8 cellular contexts compared by ENCODE assay signal in genomic region chr1:147640553-147641165, GRCh38. TPM values are rescaled to one million over a fixed set of nuclear protein-coding genes. Genes with fewer than 3 reads are reported as not detected.
DNase-seq lines count a peak whose midpoint lies in the region; ATAC-seq and TF ChIP-seq lines count a peak whose summit lies in the region.

No MANE protein-coding gene starts in this region.

- H3K27ac Mint-ChIP-seq in activated CD8-positive, alpha-beta T cell treated with anti-CD3 and anti-CD28 coated beads, Interleukin-2, amount 10 ng/mL, durations not matched to agents 7 days and 5 days: no peak overlapping the region
- no peak overlapping the region for H3K27ac Mint-ChIP-seq in effector memory CD8-positive, alpha-beta T cell

- H3K36me3 Mint-ChIP-seq in activated CD8-positive, alpha-beta T cell treated with anti-CD3 and anti-CD28 coated beads, Interleukin-2, amount 10 ng/mL, durations not matched to agents 7 days and 5 days (ENCODE audit: low read depth): peaks cover 25% of the 10 kb centered on the region
- H3K36me3 Mint-ChIP-seq in effector memory CD8-positive, alpha-beta T cell (ENCODE audit: insufficient read depth): peaks cover 2% of the 10 kb centered on the region

- CTCF ChIA-PET in BJ (lab: Yijun Ruan, JAX): interaction anchor here (0.5 to 4.1 kb wide), 22 partner anchors 8 to 398 kb away, joined by 3 to 33 read pairs (median 4); partner anchors contain the start of gene CHD1L
- CTCF ChIA-PET in activated CD8-positive, alpha-beta T cell treated with anti-CD3 and anti-CD28 coated beads, Interleukin-2, amount 10 ng/mL, durations not matched to agents 7 days and 5 days (lab: Charles Lee): interaction anchor here (0.7 to 4.2 kb wide), 30 partner anchors 8 to 367 kb away, joined by 3 to 25 read pairs (median 5); partner anchors contain the start of genes ACP6, BCL9 and GJA8

- H3K4me3 Mint-ChIP-seq in activated CD8-positive, alpha-beta T cell treated with anti-CD3 and anti-CD28 coated beads, Interleukin-2, amount 10 ng/mL, durations not matched to agents 7 days and 5 days: no peak overlapping the region
- peak overlapping the region in 1 of 2 donors; percentile 5 for H3K4me3 Mint-ChIP-seq in effector memory CD8-positive, alpha-beta T cell

- peak; percentile 97 for TF ChIP-seq CTCF in BJ (IDR thresholded peaks at IDR 0.05; ENCODE audit: insufficient read depth, low read depth, low read length)

- H3K27me3 Mint-ChIP-seq in activated CD8-positive, alpha-beta T cell treated with anti-CD3 and anti-CD28 coated beads, Interleukin-2, amount 10 ng/mL, durations not matched to agents 7 days and 5 days (ENCODE audit: low read depth): no peaks in the 10 kb centered on the region
- H3K27me3 Mint-ChIP-seq in effector memory CD8-positive, alpha-beta T cell: no peaks in the 10 kb centered on the region

- H3K27me3 ChIP-seq in BJ (ENCODE audit: control insufficient read depth, insufficient read depth, low read length): no peaks in the 10 kb centered on the region

- DNase-seq in BJ (ENCODE audit: low read depth): peak; percentile 13
- peak; percentile 76 for DNase-seq in GM19238 (ENCODE audit: insufficient read length, low spot score)
- peak; percentile 87 for DNase-seq in NCI-H69 (lab: John Stamatoyannopoulos, UW)
- DNase-seq in activated CD8-positive, alpha-beta T cell treated with anti-CD3 and anti-CD28 coated beads, Interleukin-2, amount 10 ng/mL, durations not matched to agents 7 days and 5 days: peak; percentile 85
- DNase-seq in effector memory CD8-positive, alpha-beta T cell: peak; percentile 71 to 76 (median 73)
- DNase-seq in midbrain (lab: John Stamatoyannopoulos, UW): peak; percentile 57
- peak; percentile 50 to 53 for DNase-seq in stimulated activated CD8-positive, alpha-beta memory T cell treated with anti-CD3 and anti-CD28 coated beads, Interleukin-4, amount 100 ng/mL, for 4 hours (ENCODE audit: low read depth in 2 of 2, low spot score in 1 of 2)

- POLR2A ChIA-PET in BJ (lab: Charles Lee): no interaction called here
- POLR2A ChIA-PET in activated CD8-positive, alpha-beta T cell treated with anti-CD3 and anti-CD28 coated beads, Interleukin-2, amount 10 ng/mL, durations not matched to agents 7 days and 5 days (lab: Charles Lee): no interaction called here

- H3K4me1 Mint-ChIP-seq in activated CD8-positive, alpha-beta T cell treated with anti-CD3 and anti-CD28 coated beads, Interleukin-2, amount 10 ng/mL, durations not matched to agents 7 days and 5 days (ENCODE audit: low read depth): peaks cover 46% of the 10 kb centered on the region
- H3K4me1 Mint-ChIP-seq in effector memory CD8-positive, alpha-beta T cell (ENCODE audit: low read depth in 2 of 2): peaks cover 18 to 39% of the 10 kb centered on the region in 2 donors

- H3K9me3 Mint-ChIP-seq in activated CD8-positive, alpha-beta T cell treated with anti-CD3 and anti-CD28 coated beads, Interleukin-2, amount 10 ng/mL, durations not matched to agents 7 days and 5 days (ENCODE audit: insufficient read depth): no peaks in the 10 kb centered on the region
- no peaks in the 10 kb centered on the region for H3K9me3 Mint-ChIP-seq in effector memory CD8-positive, alpha-beta T cell

- ATAC-seq in HG03439 (IDR thresholded peaks at IDR 0.05; ENCODE audit: unreplicated experiment): peak; percentile 84
- ATAC-seq in activated CD8-positive, alpha-beta T cell treated with anti-CD3 and anti-CD28 coated beads, Interleukin-2, amount 10 ng/mL, durations not matched to agents 7 days and 5 days: peak; percentile 98
- ATAC-seq in effector memory CD8-positive, alpha-beta T cell (replicated peaks): peak; percentile 100

- no peaks in the 10 kb centered on the region; the same call in 1 of the 2 replicates for H3K36me3 ChIP-seq in BJ (ENCODE audit: control insufficient read depth, insufficient read depth, low read length)

- H3K4me3 ChIP-seq in BJ (ENCODE audit: low read depth, low read length): no peak overlapping the region

RNA-seq across cellular contexts. Expression of gene ACP6, which starts 29.7 kb away (rescaled TPM):
- polyA plus RNA-seq in BJ (2011; rRNA removed): 14.0 and 14.8 TPM in 2 replicates
- 4.7 and 15.2 TPM in 2 replicates for polyA minus RNA-seq in BJ (2011; rRNA and poly(A)+ RNA removed)
- total RNA-seq in activated CD8-positive, alpha-beta T cell treated with anti-CD3 and anti-CD28 coated beads, Interleukin-2, amount 10 ng/mL, durations not matched to agents 7 days and 5 days: 10 to 100 TPM; 19.4 to 19.5 TPM

Comparison
In these comparisons a context has a peak if more than half of its experiments do, and no peak if none do; other contexts are left out.
1. DNase-seq: peak in every context shown above with its lines; median percentile 87 in NCI-H69; 85 in activated CD8-positive, alpha-beta T cell treated with anti-CD3 and anti-CD28 coated beads, Interleukin-2, amount 10 ng/mL, durations not matched to agents 7 days and 5 days; 76 in GM19238; 73 in effector memory CD8-positive, alpha-beta T cell; 57 in midbrain; 52 in stimulated activated CD8-positive, alpha-beta memory T cell treated with anti-CD3 and anti-CD28 coated beads, Interleukin-4, amount 100 ng/mL, for 4 hours; 13 in BJ.